8 cellular contexts compared by ENCODE assay signal in the genomic region with DNA sequence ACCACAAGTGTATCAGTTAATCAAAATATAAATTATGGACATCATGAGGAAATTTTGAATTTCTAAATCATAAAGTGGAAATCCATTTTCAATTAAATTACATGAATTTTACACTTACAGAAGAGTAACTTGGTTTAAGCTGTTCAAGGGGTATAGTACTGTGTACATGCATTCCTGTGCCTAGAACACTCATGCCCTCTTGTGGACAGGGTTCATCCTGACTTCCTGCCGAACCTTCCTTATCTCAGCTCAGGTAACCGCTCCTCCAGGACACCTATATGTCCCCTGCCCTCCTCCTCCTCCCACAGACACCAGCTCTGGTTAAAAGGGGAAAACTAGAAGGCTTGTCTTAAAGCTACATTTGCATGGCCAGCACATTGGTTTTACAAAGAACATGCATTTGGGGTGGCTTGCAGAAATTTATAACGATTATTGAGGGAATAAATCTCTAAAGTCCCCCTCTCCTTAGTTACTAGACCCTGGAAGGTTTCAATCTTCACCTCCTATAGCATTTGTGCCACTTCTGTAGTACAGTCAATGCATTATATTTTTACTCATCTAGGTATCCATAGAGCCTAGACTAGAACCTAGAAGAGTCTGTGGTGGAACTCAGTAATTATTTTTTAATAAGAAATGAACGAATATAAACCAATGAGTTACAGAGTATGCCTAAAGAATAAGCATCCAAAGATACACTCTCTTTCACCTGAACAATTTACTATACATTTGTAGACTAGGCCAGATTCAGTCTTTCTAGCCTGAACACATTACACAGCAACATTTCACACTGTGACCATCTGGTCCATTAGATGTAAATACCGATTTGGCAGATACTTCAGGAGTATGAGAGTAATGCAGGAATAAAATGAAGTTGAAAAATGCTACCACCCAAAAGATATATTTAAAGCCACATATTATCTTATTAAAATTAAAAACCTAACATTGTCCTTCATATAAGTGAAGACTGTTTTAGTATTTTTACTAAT.
DNase-seq lines count a peak whose midpoint lies in the region; ATAC-seq and TF ChIP-seq lines count a peak whose summit lies in the region.

No MANE protein-coding gene starts in this region.

- TF ChIP-seq CTCF in HFF-Myc (IDR thresholded peaks at IDR 0.05; ENCODE audit: low read depth, low read length, missing control alignments) (peak; percentile 63), NB4 (IDR thresholded peaks at IDR 0.05; ENCODE audit: low read depth, low read length) (peak; percentile 69)

- DNase-seq in stimulated activated CD4-positive, alpha-beta T cell treated with anti-CD3 and anti-CD28 coated beads, Interleukin-15, amount 100 ng/mL, for 24 hours, result peak; percentile 6
- DNase-seq in stimulated activated CD4-positive, alpha-beta T cell treated with anti-CD3 and anti-CD28 coated beads, Interleukin-2, amount 100 ng/mL, for 48 hours, result no peak
- peak; percentile 15 for DNase-seq in HFF-Myc (ENCODE audit: extremely low read depth, low read depth)
- peak; percentile 49 for DNase-seq in NB4 (ENCODE audit: low read depth)
- DNase-seq in hepatic stellate cell (ENCODE audit: low spot score), result peak; percentile 2
- no peak for DNase-seq in CD4-positive, alpha-beta memory T cell
- DNase-seq in GOT3 (lab: John Stamatoyannopoulos, UW), result no peak

- no peaks in the 10 kb centered on the region for H3K4me1 ChIP-seq in CD4-positive, alpha-beta memory T cell (ENCODE audit: insufficient read depth, low read length)

- H3K4me3 ChIP-seq in HFF-Myc (replicated peaks; ENCODE audit: low read depth, low read length), result no peak overlapping the region
- no peak overlapping the region for H3K4me3 ChIP-seq in NB4 (ENCODE audit: low read depth, low read length)
- no peak overlapping the region for H3K4me3 ChIP-seq in CD4-positive, alpha-beta memory T cell (ENCODE audit: low read length in 2 of 2)

- H3K27me3 Mint-ChIP-seq in CD4-positive, alpha-beta memory T cell, result no peaks in the 10 kb centered on the region

- H3K27ac ChIP-seq in CD4-positive, alpha-beta memory T cell (ENCODE audit: low read depth, low read length), result no peak overlapping the region

- peaks cover 0 to 25% (median 4%) of the 10 kb centered on the region in 8 donors for H3K9me3 Mint-ChIP-seq in CD4-positive, alpha-beta memory T cell

- no peaks in the 10 kb centered on the region for H3K9me3 ChIP-seq in CD4-positive, alpha-beta memory T cell (ENCODE audit: control insufficient read depth in 1 of 2, low read length in 2 of 2)

- no peaks in the 10 kb centered on the region for H3K36me3 ChIP-seq in CD4-positive, alpha-beta memory T cell (ENCODE audit: insufficient read depth, low read length)

- no peaks in the 10 kb centered on the region for H3K4me1 Mint-ChIP-seq in CD4-positive, alpha-beta memory T cell

- CTCF ChIA-PET in CD4-positive, alpha-beta memory T cell (lab: Charles Lee; ENCODE audit: partially characterized antibody), result no interaction called here

- POLR2A ChIA-PET in CD4-positive, alpha-beta memory T cell (lab: Charles Lee; ENCODE audit: partially characterized antibody), result no interaction called here

- H3K36me3 Mint-ChIP-seq in CD4-positive, alpha-beta memory T cell, result no peaks in the 10 kb centered on the region

- H3K27me3 ChIP-seq in CD4-positive, alpha-beta memory T cell (ENCODE audit: insufficient read depth, low read length), result no peaks in the 10 kb centered on the region

- peak; percentile 93 for ATAC-seq in SK-N-SH treated with all-trans-retinoic acid at 6 μM for 48 hours

- no peak for TF ChIP-seq POLR2A in NB4 (IDR thresholded peaks at IDR 0.05; ENCODE audit: extremely low read depth, insufficient read length)

- H3K27ac Mint-ChIP-seq in CD4-positive, alpha-beta memory T cell, result no peak overlapping the region

- intact Hi-C loops in CD4-positive, alpha-beta memory T cell (cut with micrococcal nuclease), result no loop called here

- no peak overlapping the region for H3K4me3 Mint-ChIP-seq in CD4-positive, alpha-beta memory T cell

TF ChIP-seq in SK-N-SH treated with all-trans-retinoic acid at 6 μM for 48 hours, 23 proteins besides CTCF, POLR2A, EP300 and RAD21:
- TF ChIP-seq, protein P1, sequence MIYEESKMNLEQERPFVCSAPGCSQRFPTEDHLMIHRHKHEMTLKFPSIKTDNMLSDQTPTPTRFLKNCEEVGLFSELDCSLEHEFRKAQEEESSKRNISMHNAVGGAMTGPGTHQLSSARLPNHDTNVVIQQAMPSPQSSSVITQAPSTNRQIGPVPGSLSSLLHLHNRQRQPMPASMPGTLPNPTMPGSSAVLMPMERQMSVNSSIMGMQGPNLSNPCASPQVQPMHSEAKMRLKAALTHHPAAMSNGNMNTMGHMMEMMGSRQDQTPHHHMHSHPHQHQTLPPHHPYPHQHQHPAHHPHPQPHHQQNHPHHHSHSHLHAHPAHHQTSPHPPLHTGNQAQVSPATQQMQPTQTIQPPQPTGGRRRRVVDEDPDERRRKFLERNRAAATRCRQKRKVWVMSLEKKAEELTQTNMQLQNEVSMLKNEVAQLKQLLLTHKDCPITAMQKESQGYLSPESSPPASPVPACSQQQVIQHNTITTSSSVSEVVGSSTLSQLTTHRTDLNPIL (CRISPR knock-in tag; IDR thresholded peaks at IDR 0.05; ENCODE audit: low read depth), result no peak
- TF ChIP-seq, protein P2, sequence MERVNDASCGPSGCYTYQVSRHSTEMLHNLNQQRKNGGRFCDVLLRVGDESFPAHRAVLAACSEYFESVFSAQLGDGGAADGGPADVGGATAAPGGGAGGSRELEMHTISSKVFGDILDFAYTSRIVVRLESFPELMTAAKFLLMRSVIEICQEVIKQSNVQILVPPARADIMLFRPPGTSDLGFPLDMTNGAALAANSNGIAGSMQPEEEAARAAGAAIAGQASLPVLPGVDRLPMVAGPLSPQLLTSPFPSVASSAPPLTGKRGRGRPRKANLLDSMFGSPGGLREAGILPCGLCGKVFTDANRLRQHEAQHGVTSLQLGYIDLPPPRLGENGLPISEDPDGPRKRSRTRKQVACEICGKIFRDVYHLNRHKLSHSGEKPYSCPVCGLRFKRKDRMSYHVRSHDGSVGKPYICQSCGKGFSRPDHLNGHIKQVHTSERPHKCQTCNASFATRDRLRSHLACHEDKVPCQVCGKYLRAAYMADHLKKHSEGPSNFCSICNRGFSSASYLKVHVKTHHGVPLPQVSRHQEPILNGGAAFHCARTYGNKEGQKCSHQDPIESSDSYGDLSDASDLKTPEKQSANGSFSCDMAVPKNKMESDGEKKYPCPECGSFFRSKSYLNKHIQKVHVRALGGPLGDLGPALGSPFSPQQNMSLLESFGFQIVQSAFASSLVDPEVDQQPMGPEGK (CRISPR knock-in tag; IDR thresholded peaks at IDR 0.05; ENCODE audit: borderline replicate concordance), result no peak
- TF ChIP-seq ZFP30 (CRISPR knock-in tag; IDR thresholded peaks at IDR 0.05), result no peak
- no peak for TF ChIP-seq ZNF70 (CRISPR knock-in tag; IDR thresholded peaks at IDR 0.05)
- no peak for TF ChIP-seq CSDC2 (CRISPR knock-in tag; IDR thresholded peaks at IDR 0.05)
- no peak for TF ChIP-seq TCF4 (CRISPR knock-in tag; IDR thresholded peaks at IDR 0.05; ENCODE audit: borderline replicate concordance)
- no peak for TF ChIP-seq ARNTL (CRISPR knock-in tag; IDR thresholded peaks at IDR 0.05; ENCODE audit: borderline replicate concordance, low read depth)

Comparison
In these comparisons a context has a peak if more than half of its experiments do, and no peak if none do; other contexts are left out.
1. DNase-seq: peak in stimulated activated CD4-positive, alpha-beta T cell treated with anti-CD3 and anti-CD28 coated beads, Interleukin-15, amount 100 ng/mL, for 24 hours (single experiment), HFF-Myc (single experiment), NB4 (single experiment) and hepatic stellate cell (single experiment); none in stimulated activated CD4-positive, alpha-beta T cell treated with anti-CD3 and anti-CD28 coated beads, Interleukin-2, amount 100 ng/mL, for 48 hours (0 of 2), CD4-positive, alpha-beta memory T cell (0 of 5) and GOT3 (single experiment).